In genomic region chr10:69348824-69349541, GRCh38 we compare ENCODE assay signal across 8 cellular contexts.
DNase-seq lines count a peak whose midpoint lies in the region; ATAC-seq and TF ChIP-seq lines count a peak whose summit lies in the region.

No MANE protein-coding gene starts in this region.

- in situ Hi-C loops in astrocyte of the cerebellum (cut with HindIII; ENCODE audit: low sequenced_read_pairs), result no loop called here

- peaks cover 0 to 2% of the 10 kb centered on the region in 2 donors for H3K36me3 ChIP-seq in aorta (ENCODE audit: control insufficient read depth in 1 of 2, insufficient read depth in 2 of 2, low read length in 1 of 2)

- no peak for TF ChIP-seq CTCF in astrocyte of the cerebellum (IDR thresholded peaks at IDR 0.05; ENCODE audit: low read depth, low read length, missing control alignments)

- H3K4me1 ChIP-seq in aorta (ENCODE audit: control insufficient read depth in 1 of 2, insufficient read depth in 2 of 2, low read length in 2 of 2), result peaks cover 2 to 3% of the 10 kb centered on the region in 2 donors

- H3K27me3 ChIP-seq in aorta (ENCODE audit: control insufficient read depth in 1 of 2, insufficient read depth in 2 of 2, low read length in 1 of 2), result no peaks in the 10 kb centered on the region

- WGBS in aorta, 2 donors, result 56 to 58% methylated on average over 10 of the region's 10 CpGs

- H3K9me3 ChIP-seq in aorta (ENCODE audit: control insufficient read depth, low read length), result no peaks in the 10 kb centered on the region

- intact Hi-C loops in aorta (cut with DNase I), result no loop called here

- no peak overlapping the region for H3K4me3 ChIP-seq in astrocyte of the cerebellum (ENCODE audit: low read depth, low read length)
- no peak overlapping the region for H3K4me3 ChIP-seq in aorta (ENCODE audit: low read length in 2 of 2)

- peak; percentile 56 for DNase-seq in H4 (ENCODE audit: low spot score)
- peak; percentile 58 for DNase-seq in NCI-H2227 (lab: John Stamatoyannopoulos, UW; ENCODE audit: unreplicated experiment)
- peak; percentile 95 for DNase-seq in astrocyte of the cerebellum (ENCODE audit: low read depth)
- DNase-seq in left kidney (ENCODE audit: low read depth, low spot score), result peak; percentile 64
- peak; percentile 77 to 84 for DNase-seq in aorta
- DNase-seq in stimulated activated CD8-positive, alpha-beta memory T cell treated with anti-CD3 and anti-CD28 coated beads, Interleukin-4, amount 100 ng/mL, for 48 hours, result no peak
- DNase-seq in GM19238 (ENCODE audit: insufficient read length, low spot score), result no peak

- ATAC-seq in aorta (ENCODE audit: low FRiP score), result peak; percentile 87
- ATAC-seq in GM18867 (IDR thresholded peaks at IDR 0.05; ENCODE audit: unreplicated experiment), result no peak

- no peak overlapping the region for H3K27ac ChIP-seq in aorta (ENCODE audit: low read depth in 1 of 2, low read length in 2 of 2)

Comparison
In these comparisons a context has a peak if more than half of its experiments do, and no peak if none do; other contexts are left out.
1. DNase-seq: peak in H4 (single experiment), NCI-H2227 (single experiment), astrocyte of the cerebellum (single experiment), left kidney (single experiment) and aorta (2 of 2); none in stimulated activated CD8-positive, alpha-beta memory T cell treated with anti-CD3 and anti-CD28 coated beads, Interleukin-4, amount 100 ng/mL, for 48 hours (single experiment) and GM19238 (single experiment).